In genomic region chr13:99200433-99201167, GRCh38 we compare ENCODE assay signal across 8 cellular contexts. TPM values are rescaled to one million over a fixed set of nuclear protein-coding genes. Genes with fewer than 3 reads are reported as not detected.
DNase-seq lines count a peak whose midpoint lies in the region; ATAC-seq and TF ChIP-seq lines count a peak whose summit lies in the region.

A gene with protein sequence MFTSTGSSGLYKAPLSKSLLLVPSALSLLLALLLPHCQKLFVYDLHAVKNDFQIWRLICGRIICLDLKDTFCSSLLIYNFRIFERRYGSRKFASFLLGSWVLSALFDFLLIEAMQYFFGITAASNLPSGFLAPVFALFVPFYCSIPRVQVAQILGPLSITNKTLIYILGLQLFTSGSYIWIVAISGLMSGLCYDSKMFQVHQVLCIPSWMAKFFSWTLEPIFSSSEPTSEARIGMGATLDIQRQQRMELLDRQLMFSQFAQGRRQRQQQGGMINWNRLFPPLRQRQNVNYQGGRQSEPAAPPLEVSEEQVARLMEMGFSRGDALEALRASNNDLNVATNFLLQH (plus strand): TSS chr13:99200854. CDS start chr13:99200909, 55 bp downstream.

- H3K4me3 ChIP-seq in right lobe of liver = peak within 1 kb of the TSS; percentile 97 to 98 (median 98)

- TF ChIP-seq POLR2A in right lobe of liver (IDR thresholded peaks at IDR 0.05) = peak; percentile 94

- no peaks in the 10 kb centered on the region for H3K27me3 ChIP-seq in right lobe of liver

- peak within 1 kb of the TSS; percentile 91 to 100 for H3K4me3 Mint-ChIP-seq in CD14-positive monocyte

- ATAC-seq in GM19372 (IDR thresholded peaks at IDR 0.05; ENCODE audit: low read depth, unreplicated experiment) (peak; percentile 77), HG03558 (IDR thresholded peaks at IDR 0.05; ENCODE audit: extremely low read depth, unreplicated experiment) (peak; percentile 63), right lobe of liver (peak; percentile 91 to 95 (median 92))

- peaks cover 15 to 22% of the 10 kb centered on the region in 2 donors for H3K36me3 Mint-ChIP-seq in CD14-positive monocyte

- intact Hi-C loops in CD14-positive monocyte (cut with micrococcal nuclease) = loop anchor here in 1 of 2 donors (2.0 to 5.0 kb wide), 2 partner anchors 28 to 57 kb away; partner anchors contain the start of gene GPR18
- intact Hi-C loops in right lobe of liver (cut with DNase I) = no loop called here

- peak within 1 kb of the TSS; percentile 95 to 98 (median 98) for H3K27ac ChIP-seq in right lobe of liver

- H3K9me3 ChIP-seq in right lobe of liver = no peaks in the 10 kb centered on the region

- TF ChIP-seq CTCF in CD14-positive monocyte (IDR thresholded peaks at IDR 0.05) (no peak), right lobe of liver (IDR thresholded peaks at IDR 0.05) (peak in 1 of 4 donors; percentile 4)

- no CpG with 5 or more reads among the region's 76 CpGs for WGBS in right lobe of liver (ENCODE audit: insufficient coverage, low coverage, low lambda C conversion rate, missing lambda C conversion rate)

- H3K4me1 ChIP-seq in right lobe of liver = peaks cover 0 to 15% (median 2%) of the 10 kb centered on the region in 4 donors

- H3K4me1 Mint-ChIP-seq in CD14-positive monocyte = peaks cover 43% of the 10 kb centered on the region

- H3K36me3 ChIP-seq in right lobe of liver = no peaks in the 10 kb centered on the region

- H3K27ac Mint-ChIP-seq in CD14-positive monocyte = peak within 1 kb of the TSS; percentile 94 to 99 (median 98)

- H3K27me3 Mint-ChIP-seq in CD14-positive monocyte (ENCODE audit: low read depth in 3 of 3) = peaks cover 0 to 3% (median 2%) of the 10 kb centered on the region in 3 donors

- peak; percentile 92 for DNase-seq in CD14-positive monocyte (ENCODE audit: low spot score)
- DNase-seq in NCI-H748 treated with DMSO at 0.1 percent for 48 hours (lab: John Stamatoyannopoulos, UW) = peak; percentile 80
- peak; percentile 92 to 94 for DNase-seq in activated CD4-positive, alpha-beta T cell treated with anti-CD3 and anti-CD28 coated beads, Interleukin-2, amount 50 U/mL, for 4 hours
- DNase-seq in dermis blood vessel endothelial cell = peak; percentile 97
- peak; percentile 97 for DNase-seq in right lobe of liver
- peak; percentile 96 to 98 for DNase-seq in stimulated activated CD4-positive, alpha-beta T cell treated with anti-CD3 and anti-CD28 coated beads, Interleukin-4, amount 100 ng/mL, for 4 hours

- no peaks in the 10 kb centered on the region for H3K9me3 Mint-ChIP-seq in CD14-positive monocyte

RNA-seq across cellular contexts. Expression of the gene that starts here (rescaled TPM):
- polyA plus RNA-seq in CD14-positive monocyte = 100 to 1,000 TPM in 1 of 2 donors, 10 to 100 TPM in 1; 96.7 to 113 TPM
- 48.8 and 57.3 TPM in 2 replicates for total RNA-seq in dermis blood vessel endothelial cell
- 10 to 100 TPM; 30.2 to 45.0 (median 37.0) TPM for total RNA-seq in right lobe of liver

Comparison
In these comparisons a context has a peak if more than half of its experiments do, and no peak if none do; other contexts are left out.
1. Peak in every context shown above with its lines: DNase-seq, ATAC-seq, H3K4me3 ChIP-seq and H3K27ac ChIP-seq.